In the genomic region with DNA sequence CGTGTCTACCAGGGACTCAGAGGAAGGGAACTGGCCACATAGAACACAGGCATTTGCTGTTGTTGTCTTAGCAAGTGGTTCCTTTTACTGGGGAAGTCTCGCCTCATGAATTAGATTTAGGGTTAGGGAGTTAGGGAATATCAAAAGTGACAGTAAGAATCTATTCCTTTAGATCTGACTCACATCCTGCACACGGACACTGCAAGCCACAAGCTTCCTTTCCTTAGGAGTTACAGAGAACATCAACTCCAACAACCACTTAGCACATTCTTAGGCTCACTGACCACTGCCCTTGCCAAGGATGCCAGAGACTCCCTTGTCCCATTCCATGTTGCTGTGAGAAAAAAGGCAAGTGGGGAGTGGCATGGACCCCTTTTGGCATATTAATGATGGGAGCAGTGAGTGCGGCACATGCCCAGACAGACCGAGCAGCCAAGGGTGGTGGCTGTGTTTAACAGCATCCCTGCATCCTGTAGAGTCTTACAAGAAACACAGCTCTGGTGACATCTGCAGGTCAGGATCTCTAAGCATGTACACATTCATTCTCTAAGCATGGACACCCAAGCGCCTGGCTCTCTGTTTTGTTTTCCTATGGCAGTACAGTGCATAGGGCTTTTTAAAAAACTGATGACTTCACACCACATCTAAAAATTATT, we compare ENCODE assay signal across 12 cellular contexts.
DNase-seq lines count a peak whose midpoint lies in the region; ATAC-seq, FAIRE-seq and TF ChIP-seq lines count a peak whose summit lies in the region.
"Had no signal": no experiment of that assay in that cellular context is flagged by ENCODE, and none has a peak within 500 bp of the region (broad histone marks: within the 10 kb centered on the region; RNA-seq: fewer than 3 reads in every experiment).

No MANE protein-coding gene starts in this region.

- intact Hi-C loops in GM12878 (cut with micrococcal nuclease; ENCODE audit: unreplicated experiment): loop anchor here (5.0 kb wide), 1 partner anchor 497 kb away; no protein-coding TSS in a partner anchor

- H3K9me3 ChIP-seq in GM12878 (replicated peaks; ENCODE audit: control insufficient read depth, insufficient read depth, low read length): no peaks in the 10 kb centered on the region
- H3K9me3 ChIP-seq: Caco-2, SJCRH30 had no signal

- TF ChIP-seq RAD21 in GM12878 (IDR thresholded peaks at IDR 0.05; ENCODE audit: insufficient read depth, low read depth, low read length): peak; percentile 69

- no peak overlapping the region for H2AFZ ChIP-seq in GM23338
- H2AFZ ChIP-seq in GM12878 (ENCODE audit: control insufficient read depth, low read depth, low read length): no peak overlapping the region

- peak; percentile 7 for DNase-seq in AG08395 (ENCODE audit: low spot score)
- peak; percentile 27 for DNase-seq in GM23338 (ENCODE audit: low spot score)
- DNase-seq in GM12878 (ENCODE audit: low read depth, low spot score): no peak
- no peak for DNase-seq in left lobe of liver (ENCODE audit: low spot score)
- DNase-seq in coronary artery (ENCODE audit: low spot score): no peak
- no peak for DNase-seq in activated naive CD4-positive, alpha-beta T cell treated with anti-CD3 and anti-CD28 coated beads, Interleukin-2, amount 50 U/mL, for 16 hours
- no peak for DNase-seq in NCI-H226
- DNase-seq: islet precursor cell had no signal

- ATAC-seq in GM23338 (peak; percentile 74), GM12878 (peak; percentile 82), left lobe of liver (peak; percentile 31), HG03342 (IDR thresholded peaks at IDR 0.05; ENCODE audit: unreplicated experiment) (no peak)

- SMC1A ChIA-PET in GM12878 (lab: Charles Lee; ENCODE audit: uncharacterized antibody, unreplicated experiment): no interaction called here

- no peak overlapping the region for H3K4me3 Mint-ChIP-seq in GM23338
- H3K4me3 Mint-ChIP-seq: IgD-negative memory B cell had no signal

- H3K9me2 ChIP-seq in GM23338 (ENCODE audit: insufficient read depth): 0 out of 2 replicates have a peak, but pooled peaks cover 4% of the 10 kb centered on the region

- no peak for TF ChIP-seq EP300 in GM12878 (IDR thresholded peaks at IDR 0.05; ENCODE audit: borderline replicate concordance in 1 of 2, control insufficient read depth in 1 of 2, low read depth in 2 of 2, low read length in 2 of 2)

- H3K79me2 ChIP-seq in GM23338 (replicated peaks; ENCODE audit: insufficient read depth) (no peaks in the 10 kb centered on the region), GM12878 (ENCODE audit: control insufficient read depth, insufficient read depth, low read length) (no peaks in the 10 kb centered on the region)

- H3K27ac Mint-ChIP-seq in GM23338: no peak overlapping the region
- H3K27ac Mint-ChIP-seq: IgD-negative memory B cell had no signal

- H4K20me1 ChIP-seq in GM23338 (replicated peaks; ENCODE audit: insufficient read depth): no peaks in the 10 kb centered on the region
- no peaks in the 10 kb centered on the region for H4K20me1 ChIP-seq in GM12878 (ENCODE audit: control insufficient read depth, insufficient read depth)

- CTCF ChIA-PET in GM12878 (lab: Yijun Ruan, JAX): no interaction called here

- H3K27ac ChIP-seq in GM23338 (ENCODE audit: low read depth) (no peak overlapping the region), GM12878 (ENCODE audit: control insufficient read depth, insufficient read depth) (no peak overlapping the region), coronary artery (no peak overlapping the region)
- H3K27ac ChIP-seq: SJCRH30 had no signal

- RAD21 ChIA-PET in GM12878 (lab: Charles Lee; ENCODE audit: unreplicated experiment): no interaction called here

- no peak for TF ChIP-seq POLR2A in GM12878 (IDR thresholded peaks at IDR 0.05; ENCODE audit: low read depth, low read length)

- in situ Hi-C loops in GM12878 (cut with MboI): no loop called here

- no peaks in the 10 kb centered on the region for H3K4me1 Mint-ChIP-seq in GM23338
- H3K4me1 Mint-ChIP-seq: IgD-negative memory B cell had no signal

- H3K36me3 Mint-ChIP-seq in GM23338 (ENCODE audit: low read depth): no peaks in the 10 kb centered on the region
- H3K36me3 Mint-ChIP-seq: IgD-negative memory B cell had no signal

- FAIRE-seq in GM12878 (lab: Jason Lieb, UNC): no peak

- no peak overlapping the region for H3K4me3 ChIP-seq in GM23338
- no peak overlapping the region for H3K4me3 ChIP-seq in GM12878
- no peak overlapping the region for H3K4me3 ChIP-seq in coronary artery
- H3K4me3 ChIP-seq: SJCRH30 had no signal

- POLR2A ChIA-PET in GM12878 (lab: Charles Lee): no interaction called here

- H3K36me3 ChIP-seq in GM23338 (ENCODE audit: insufficient read depth) (no peaks in the 10 kb centered on the region), GM12878 (ENCODE audit: control insufficient read depth in 2 of 2, insufficient read depth in 2 of 2, low read length in 1 of 2) (no peaks in the 10 kb centered on the region)
- H3K36me3 ChIP-seq: SJCRH30 had no signal

- no peak overlapping the region for H3K4me2 ChIP-seq in GM23338
- H3K4me2 ChIP-seq in GM12878 (ENCODE audit: control insufficient read depth, insufficient read depth): no peak overlapping the region

- peaks cover 4% of the 10 kb centered on the region for H3K27me3 Mint-ChIP-seq in GM23338 (ENCODE audit: insufficient read depth, low read depth, poor library complexity)

- TF ChIP-seq CTCF in GM23338 (conservative IDR thresholded peaks at IDR 0.05; ENCODE audit: low read depth in 2 of 2) (peak; percentile 12 to 50; a peak in 2 of 4 replicates), GM12878 (IDR thresholded peaks at IDR 0.05 in 2 of 3, conservative IDR thresholded peaks at IDR 0.05 in 1 of 3; ENCODE audit: control insufficient read depth in 2 of 3, extremely low read depth in 1 of 3, insufficient read depth in 1 of 3, low read depth in 3 of 3, low read length in 3 of 3) (peak; percentile 1 to 29 (median 25); a peak in 3 of 6 replicates), coronary artery (IDR thresholded peaks at IDR 0.05) (no peak)

- no peaks in the 10 kb centered on the region for H3K4me1 ChIP-seq in GM23338 (ENCODE audit: insufficient read depth)
- H3K4me1 ChIP-seq in GM12878 (ENCODE audit: control insufficient read depth, insufficient read depth, low read length): no peaks in the 10 kb centered on the region
- H3K4me1 ChIP-seq: Caco-2, SJCRH30 had no signal

- no peaks in the 10 kb centered on the region for H3F3A ChIP-seq in GM23338 (replicated peaks; ENCODE audit: low read depth)

- no peaks in the 10 kb centered on the region for H3K9me3 Mint-ChIP-seq in GM23338

- H3K9ac ChIP-seq in GM12878 (ENCODE audit: control insufficient read depth, insufficient read depth, low read length): no peak overlapping the region

- BruUV-seq in GM12878 (replicated peaks; lab: Mats Ljungman, UMichigan): no TSS peak

- H3K27me3 ChIP-seq in GM23338 (ENCODE audit: insufficient read depth) (no peaks in the 10 kb centered on the region), GM12878 (replicated peaks in 1 of 2; ENCODE audit: control insufficient read depth in 2 of 2, insufficient read depth in 2 of 2, low read length in 1 of 2) (no peaks in the 10 kb centered on the region; a peak in 1 of 4 replicates)
- H3K27me3 ChIP-seq: SJCRH30 had no signal

- 27% methylated on average over 6 of the region's 6 CpGs for WGBS in GM12878 (ENCODE audit: insufficient coverage, insufficient replicate concordance, low lambda C conversion rate, missing lambda C conversion rate)

TF ChIP-seq in GM12878, 131 proteins besides CTCF, POLR2A, EP300 and RAD21:
- TF ChIP-seq POU2F2 (IDR thresholded peaks at IDR 0.05; ENCODE audit: borderline replicate concordance, low read depth, low read length): no peak
- TF ChIP-seq SMC3 (IDR thresholded peaks at IDR 0.05; ENCODE audit: borderline replicate concordance, low read length): peak; percentile 26; the same call in 1 of the 2 replicates
- no peak for TF ChIP-seq BCL11A (IDR thresholded peaks at IDR 0.05; ENCODE audit: low read depth, low read length)

Comparison
In these comparisons a context has a peak if more than half of its experiments do, and no peak if none do; other contexts are left out.
1. DNase-seq: peak in AG08395 (single experiment) and GM23338 (single experiment); none in GM12878 (single experiment), left lobe of liver (single experiment), coronary artery (single experiment), activated naive CD4-positive, alpha-beta T cell treated with anti-CD3 and anti-CD28 coated beads, Interleukin-2, amount 50 U/mL, for 16 hours (single experiment) and NCI-H226 (single experiment).